Comparison of ENCODE assay signal across 8 cellular contexts in genomic region chr3:10249833-10250232, GRCh38. TPM values are rescaled to one million over a fixed set of nuclear protein-coding genes. Genes with fewer than 3 reads are reported as not detected.
DNase-seq lines count a peak whose midpoint lies in the region; ATAC-seq, FAIRE-seq and TF ChIP-seq lines count a peak whose summit lies in the region.

No MANE protein-coding gene starts in this region.

- H4K20me1 ChIP-seq in MM.1S (ENCODE audit: insufficient read depth, low read length) (no peaks in the 10 kb centered on the region; the same call in 1 of the 2 replicates), H1 (replicated peaks in 1 of 2; ENCODE audit: control insufficient read depth in 1 of 2, insufficient read depth in 2 of 2, low read length in 2 of 2) (peaks cover 0 to 6% of the 10 kb centered on the region in 2 experiments)

- CTCF ChIA-PET in H1 (lab: Charles Lee; ENCODE audit: partially characterized antibody) = interaction anchor here (0.6 to 1.8 kb wide), 3 partner anchors 14 to 224 kb away, joined by 3 to 6 read pairs (median 5); partner anchors contain the start of gene IRAK2

- peaks cover 12% of the 10 kb centered on the region; the same call in 1 of the 2 replicates for H3K23me2 ChIP-seq in H1 (ENCODE audit: low read depth, low read length)

- TF ChIP-seq POLR2A in H1 (IDR thresholded peaks at IDR 0.05; ENCODE audit: control extremely low read depth in 1 of 2, low read depth in 2 of 2, low read length in 2 of 2) = no peak

- H3K4me3 ChIP-seq in MM.1S (ENCODE audit: low read length) (peak overlapping the region; percentile 85), H1 (ENCODE audit: extremely low read depth in 1 of 4, insufficient read depth in 2 of 4, low read depth in 3 of 4, low read length in 4 of 4) (peak overlapping the region; percentile 72 to 92 (median 86)), neuronal stem cell (ENCODE audit: low read length in 2 of 2) (peak overlapping the region in 1 of 2 donors; percentile 93)

- peak overlapping the region; percentile 84; the same call in 1 of the 2 replicates for H3K27ac ChIP-seq in C4-2B
- no peak overlapping the region for H3K27ac ChIP-seq in MM.1S (ENCODE audit: low read length)
- no peak overlapping the region for H3K27ac ChIP-seq in H1 (ENCODE audit: low read depth, low read length)
- H3K27ac ChIP-seq in neuronal stem cell (replicated peaks; ENCODE audit: low read length) = no peak overlapping the region

- H3F3A ChIP-seq in MM.1S (ENCODE audit: insufficient read depth, low read length) = 0 out of 2 replicates have a peak, but pooled peaks cover 10% of the 10 kb centered on the region

- no peak for ATAC-seq in GM21367 (IDR thresholded peaks at IDR 0.05; ENCODE audit: unreplicated experiment)

- H2BK15ac ChIP-seq in H1 (ENCODE audit: low read length) (no peak overlapping the region), neuronal stem cell (ENCODE audit: low read length) (no peak overlapping the region)

- no peak overlapping the region for H3K23ac ChIP-seq in H1 (ENCODE audit: insufficient read length)
- H3K23ac ChIP-seq in neuronal stem cell (ENCODE audit: low read depth, low read length, poor library complexity) = no peak overlapping the region

- no peak overlapping the region for H4K8ac ChIP-seq in H1 (ENCODE audit: extremely low read depth, insufficient read depth, low read length)
- no peak overlapping the region for H4K8ac ChIP-seq in neuronal stem cell (ENCODE audit: low read depth, low read length)

- 53% methylated on average over 3 of the region's 3 CpGs; no CpG with 5 or more reads in 1 of the 2 experiments for WGBS in H1 (ENCODE audit: extremely low coverage in 1 of 2, insufficient coverage in 1 of 2, insufficient read length in 1 of 2, insufficient replicate concordance in 2 of 2, low coverage in 1 of 2, low lambda C conversion rate in 2 of 2, missing lambda C conversion rate in 1 of 2), 2 experiments
- no CpG with 5 or more reads among the region's 3 CpGs for WGBS in neuronal stem cell (ENCODE audit: extremely low coverage in 2 of 2, insufficient read length in 2 of 2, insufficient replicate concordance in 1 of 2), 2 donors

- H2AFZ ChIP-seq in MM.1S (ENCODE audit: low read length) (0 out of 2 replicates have a peak overlapping the region, but pooled peaks have one; percentile 43), H1 (ENCODE audit: low read length) (no peak overlapping the region), neuronal stem cell (ENCODE audit: low read length) (peak overlapping the region; percentile 88)

- peak overlapping the region; percentile 88; the same call in 1 of the 2 replicates for H3K9ac ChIP-seq in MM.1S (ENCODE audit: low read length)
- peak overlapping the region in 3 of 4 experiments; percentile 78 to 83 (median 79); a peak in 5 of 7 replicates for H3K9ac ChIP-seq in H1 (replicated peaks in 1 of 4; ENCODE audit: extremely low read depth in 1 of 4, low read depth in 3 of 4, low read length in 3 of 4)
- H3K9ac ChIP-seq in neuronal stem cell (ENCODE audit: low read depth, low read length, poor library complexity) = no peak overlapping the region

- no peak overlapping the region for H2BK5ac ChIP-seq in H1 (ENCODE audit: low read depth, low read length)
- no peak overlapping the region for H2BK5ac ChIP-seq in neuronal stem cell (ENCODE audit: low read length)

- no peak for TF ChIP-seq EP300 in H1 (IDR thresholded peaks at IDR 0.05; ENCODE audit: borderline replicate concordance in 1 of 2, low read depth in 2 of 2, low read length in 2 of 2)

- H3K14ac ChIP-seq in H1 (ENCODE audit: insufficient read length) = no peak overlapping the region
- H3K14ac ChIP-seq in neuronal stem cell (ENCODE audit: low read length) = no peak overlapping the region

- H3K4ac ChIP-seq in H1 (replicated peaks; ENCODE audit: insufficient read length, low read depth, low read length) (no peak overlapping the region), neuronal stem cell (ENCODE audit: low read length) (no peak overlapping the region)

- no peak overlapping the region for H2BK20ac ChIP-seq in H1 (ENCODE audit: low read length)

- H3K4me2 ChIP-seq in MM.1S (ENCODE audit: low read depth, low read length) = peak overlapping the region; percentile 98
- H3K4me2 ChIP-seq in H1 (ENCODE audit: insufficient read depth in 1 of 2, low read depth in 2 of 2, low read length in 2 of 2) = peak overlapping the region; percentile 98 to 99
- peak overlapping the region; percentile 91 for H3K4me2 ChIP-seq in neuronal stem cell (ENCODE audit: insufficient read depth, low read length, poor library complexity, severe bottlenecking)

- POLR2A ChIA-PET in H1 (lab: Charles Lee; ENCODE audit: partially characterized antibody) = interaction anchor here (0.6 to 4.7 kb wide), 5 partner anchors 12 to 250 kb away, joined by 3 to 26 read pairs (median 3); no protein-coding TSS in a partner anchor

- peaks cover 21% of the 10 kb centered on the region for H3K79me1 ChIP-seq in H1 (ENCODE audit: low read depth, low read length)
- peaks cover 3% of the 10 kb centered on the region for H3K79me1 ChIP-seq in neuronal stem cell (ENCODE audit: low read depth, low read length)

- H2AK5ac ChIP-seq in H1 (ENCODE audit: low read depth, low read length) (no peak overlapping the region), neuronal stem cell (ENCODE audit: low read depth, low read length) (no peak overlapping the region)

- H4K91ac ChIP-seq in H1 (replicated peaks; ENCODE audit: insufficient read length, low read length) (no peak overlapping the region), neuronal stem cell (ENCODE audit: low read depth, low read length, poor library complexity) (no peak overlapping the region)

- FAIRE-seq in H1 (lab: Jason Lieb, UNC) (no peak), RCC 7860 (lab: Jason Lieb, UNC) (no peak)

- H2BK120ac ChIP-seq in H1 (replicated peaks; ENCODE audit: low read depth, low read length) (no peak overlapping the region), neuronal stem cell (ENCODE audit: low read depth, low read length) (no peak overlapping the region)

- no peaks in the 10 kb centered on the region for H3K9me2 ChIP-seq in MM.1S (replicated peaks; ENCODE audit: insufficient read depth, low read length)

- H3K79me2 ChIP-seq in MM.1S (ENCODE audit: low read length) = peaks cover 58% of the 10 kb centered on the region
- H3K79me2 ChIP-seq in H1 (ENCODE audit: control insufficient read depth in 1 of 2, insufficient read depth in 2 of 2, low read length in 2 of 2) = peaks cover 0 to 45% of the 10 kb centered on the region in 2 experiments; a peak in 2 of 4 replicates

- no peak for TF ChIP-seq CTCF in C4-2B (conservative IDR thresholded peaks at IDR 0.05)
- no peak for TF ChIP-seq CTCF in MM.1S (IDR thresholded peaks at IDR 0.05; ENCODE audit: low read length)
- TF ChIP-seq CTCF in H1 (IDR thresholded peaks at IDR 0.05; ENCODE audit: control extremely low read depth in 1 of 3, insufficient read depth in 1 of 3, low read depth in 1 of 3, low read length in 3 of 3) = no peak

- H4K5ac ChIP-seq in H1 (ENCODE audit: insufficient read length, low read depth, low read length) = no peak overlapping the region

- H3K9me3 ChIP-seq in MM.1S (replicated peaks; ENCODE audit: insufficient read depth, low read length) = no peaks in the 10 kb centered on the region
- no peaks in the 10 kb centered on the region for H3K9me3 ChIP-seq in H1 (ENCODE audit: insufficient read depth in 2 of 2, low read depth in 1 of 2, low read length in 1 of 2)
- H3K9me3 ChIP-seq in neuronal stem cell (replicated peaks in 1 of 2; ENCODE audit: control insufficient read depth in 2 of 2, insufficient read depth in 1 of 2, low read depth in 1 of 2, low read length in 2 of 2) = peaks cover 0 to 11% of the 10 kb centered on the region in 2 donors

- H3K4me1 ChIP-seq in MM.1S (ENCODE audit: low read length) = peaks cover 13% of the 10 kb centered on the region
- peaks cover 0 to 11% (median 7%) of the 10 kb centered on the region in 4 experiments; a peak in 6 of 7 replicates for H3K4me1 ChIP-seq in H1 (replicated peaks in 1 of 4; ENCODE audit: control insufficient read depth in 3 of 4, insufficient read depth in 4 of 4, low read length in 3 of 4)
- peaks cover 0 to 11% of the 10 kb centered on the region in 2 donors for H3K4me1 ChIP-seq in neuronal stem cell (ENCODE audit: control insufficient read depth in 2 of 2, insufficient read depth in 1 of 2, low read depth in 1 of 2, low read length in 2 of 2)

- H2BK12ac ChIP-seq in H1 (ENCODE audit: low read depth, low read length) (no peak overlapping the region), neuronal stem cell (ENCODE audit: low read length) (no peak overlapping the region)

- no peak overlapping the region for H3K18ac ChIP-seq in H1 (ENCODE audit: extremely low read depth, low read length)
- H3K18ac ChIP-seq in neuronal stem cell (ENCODE audit: low read length) = no peak overlapping the region

- H3K36me3 ChIP-seq in MM.1S (replicated peaks; ENCODE audit: insufficient read depth, low read length) (no peaks in the 10 kb centered on the region), H1 (ENCODE audit: control insufficient read depth in 2 of 4, insufficient read depth in 4 of 4, low read length in 3 of 4) (peaks cover 4 to 17% (median 11%) of the 10 kb centered on the region in 4 experiments; a peak in 6 of 8 replicates), neuronal stem cell (replicated peaks in 1 of 2; ENCODE audit: control insufficient read depth in 2 of 2, insufficient read depth in 2 of 2, low read length in 2 of 2) (peaks cover 16 to 45% of the 10 kb centered on the region in 2 donors)

- no peak for TF ChIP-seq RAD21 in H1 (IDR thresholded peaks at IDR 0.05 in 1 of 2, conservative IDR thresholded peaks at IDR 0.05 in 1 of 2; ENCODE audit: low read depth in 2 of 2, low read length in 2 of 2)

- DNase-seq in MM.1S = peak; percentile 7
- DNase-seq in H1 (ENCODE audit: low read depth in 1 of 2, low spot score in 2 of 2) = no peak
- DNase-seq in neuronal stem cell (ENCODE audit: low spot score) = no peak
- DNase-seq in UCSD-AML1 (lab: John Stamatoyannopoulos, UW; ENCODE audit: unreplicated experiment) = no peak
- DNase-seq in RCC 7860 (ENCODE audit: low spot score) = no peak
- DNase-seq in DMS153 (lab: John Stamatoyannopoulos, UW) = no peak

- H3K56ac ChIP-seq in H1 (replicated peaks; ENCODE audit: insufficient read length, low read depth, low read length) = no peak overlapping the region

- H3K27me3 ChIP-seq in MM.1S (replicated peaks; ENCODE audit: insufficient read depth, low read length) = no peaks in the 10 kb centered on the region
- H3K27me3 ChIP-seq in H1 (replicated peaks in 1 of 4; ENCODE audit: control insufficient read depth in 3 of 4, extremely low read depth in 1 of 4, insufficient read depth in 3 of 4, low read length in 3 of 4) = no peaks in the 10 kb centered on the region
- no peaks in the 10 kb centered on the region for H3K27me3 ChIP-seq in neuronal stem cell (ENCODE audit: control insufficient read depth in 3 of 3, insufficient read depth in 3 of 3, low read depth in 1 of 3, low read length in 3 of 3)

RNA-seq across cellular contexts. Expression of gene TATDN2, which starts 1.6 kb away (rescaled TPM):
- 34.8 and 35.3 TPM in 2 replicates for total RNA-seq in H1 (2021; fragmentation: NEBNext Ultra II Directional; extraction: Animal tissue kit (Norgen Biotek cat#: 25700))
- polyA plus RNA-seq in H1 (2011; rRNA removed) = 12.1 and 12.3 TPM in 2 replicates
- 11.5 TPM for polyA plus RNA-seq in H1 (2011; cell fraction: cytosol; rRNA removed)
- 17.6 TPM for polyA plus RNA-seq in H1 (2011; cell fraction: nucleus; rRNA removed)
- 21.3 to 23.2 TPM (median 21.9 TPM) in 4 replicates for polyA plus RNA-seq in H1 (2012, experiment 1 of 2)
- polyA plus RNA-seq in H1 (2012, experiment 2 of 2) = 18.4 TPM
- polyA plus RNA-seq in H1 (2013, experiment 1 of 2) = 14.6 TPM
- polyA plus RNA-seq in H1 (2013, experiment 2 of 2) = 15.0 TPM
- 39.2 and 40.9 TPM in 2 replicates for polyA minus RNA-seq in H1 (2011; rRNA and poly(A)+ RNA removed)
- polyA minus RNA-seq in H1 (2011; cell fraction: cytosol; rRNA and poly(A)+ RNA removed) = 13.6 TPM
- polyA minus RNA-seq in H1 (2011; cell fraction: nucleus; rRNA and poly(A)+ RNA removed) = 36.3 TPM
- 10.3 TPM for polyA plus RNA-seq in neuronal stem cell (2013, experiment 1 of 2)
- polyA plus RNA-seq in neuronal stem cell (2013, experiment 2 of 2) = 10.2 TPM

RNA-seq across cellular contexts. Expression of gene GHRL, which starts 42.9 kb away (rescaled TPM):
- total RNA-seq in H1 (2021; fragmentation: NEBNext Ultra II Directional; extraction: Animal tissue kit (Norgen Biotek cat#: 25700)) = 0.35 TPM in 1 of 2 replicates, not detected in the other
- 0.06 and 0.32 TPM in 2 replicates for polyA plus RNA-seq in H1 (2011; rRNA removed)
- polyA plus RNA-seq in H1 (2011; cell fraction: cytosol; rRNA removed) = 0.13 TPM
- polyA plus RNA-seq in H1 (2011; cell fraction: nucleus; rRNA removed) = 0.57 TPM
- 0.23 to 0.87 TPM (median 0.50 TPM) in 3 of 4 replicates, not detected in the other for polyA plus RNA-seq in H1 (2012, experiment 1 of 2)
- polyA plus RNA-seq in H1 (2012, experiment 2 of 2) = not detected
- polyA plus RNA-seq in H1 (2013, experiment 1 of 2) = 0.14 TPM
- 0.26 TPM for polyA plus RNA-seq in H1 (2013, experiment 2 of 2)
- polyA minus RNA-seq in H1 (2011; rRNA and poly(A)+ RNA removed) = 0.29 and 0.57 TPM in 2 replicates
- polyA minus RNA-seq in H1 (2011; cell fraction: cytosol; rRNA and poly(A)+ RNA removed) = not detected
- 1.00 TPM for polyA minus RNA-seq in H1 (2011; cell fraction: nucleus; rRNA and poly(A)+ RNA removed)
- polyA plus RNA-seq in neuronal stem cell (2013, experiment 1 of 2) = not detected
- polyA plus RNA-seq in neuronal stem cell (2013, experiment 2 of 2) = 0.21 TPM
